ENCODE assay signal across 28 cellular contexts in the genomic region with DNA sequence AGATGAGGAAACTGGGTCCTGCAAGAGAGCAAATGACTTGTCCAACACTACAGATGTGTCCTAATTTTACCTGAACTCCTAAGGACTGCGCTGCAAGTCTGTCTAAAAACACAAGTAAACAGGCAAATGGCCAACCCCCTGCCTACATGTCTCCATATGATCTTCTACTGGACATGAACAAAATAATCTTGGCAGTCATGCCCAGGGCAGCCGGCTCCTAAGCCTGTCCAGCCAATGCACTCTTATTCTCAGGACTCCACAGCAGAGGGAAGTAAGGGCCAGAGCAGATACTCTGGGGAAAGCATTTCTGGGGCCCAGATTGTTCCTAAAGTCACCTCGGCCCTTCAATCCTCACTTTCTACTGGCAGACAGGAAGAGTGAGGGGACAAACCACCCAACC.
"Had no signal": no experiment of that assay in that cellular context is flagged by ENCODE, and none has a peak within 500 bp of the region (broad histone marks: within the 10 kb centered on the region; RNA-seq: fewer than 3 reads in every experiment).

No MANE protein-coding gene starts in this region.

- H3K4me3 Mint-ChIP-seq: activated B cell treated with CpG ODN at 0.5 μM for 24 hours; activated CD4-positive, alpha-beta memory T cell treated with anti-CD3 and anti-CD28 coated beads for 36 hours; activated CD4-positive, alpha-beta T cell treated with anti-CD3 and anti-CD28 coated beads, Interleukin-2, amount 10 ng/mL, durations not matched to agents 7 days and 5 days; activated T-cell treated with anti-CD3 and anti-CD28 coated beads, Interleukin-2, amount 50 U/mL, for 4 hours; T-cell had no signal

- H3K9me3 ChIP-seq: ascending aorta, body of pancreas, Peyer's patch had no signal

- H3K27me3 Mint-ChIP-seq: activated B cell treated with CpG ODN at 0.5 μM for 24 hours; activated CD4-positive, alpha-beta memory T cell treated with anti-CD3 and anti-CD28 coated beads for 36 hours; T-cell had no signal

- H3K27ac Mint-ChIP-seq: activated B cell treated with CpG ODN at 0.5 μM for 24 hours; activated CD4-positive, alpha-beta memory T cell treated with anti-CD3 and anti-CD28 coated beads for 36 hours; activated CD4-positive, alpha-beta T cell treated with anti-CD3 and anti-CD28 coated beads, Interleukin-2, amount 10 ng/mL, durations not matched to agents 7 days and 5 days; T-cell had no signal

- H3K36me3 Mint-ChIP-seq: activated CD4-positive, alpha-beta memory T cell treated with anti-CD3 and anti-CD28 coated beads for 36 hours; T-cell had no signal

- H3K4me3 ChIP-seq: ascending aorta, body of pancreas, K562, Peyer's patch had no signal

- H3K27ac ChIP-seq: ascending aorta, body of pancreas, Peyer's patch had no signal

- DNase-seq: activated B cell treated with CpG ODN at 0.5 μM for 24 hours; activated CD4-positive, alpha-beta memory T cell treated with anti-CD3 and anti-CD28 coated beads for 36 hours; activated CD4-positive, alpha-beta T cell treated with anti-CD3 and anti-CD28 coated beads for 1 hour; activated CD4-positive, alpha-beta T cell treated with anti-CD3 and anti-CD28 coated beads, Interleukin-2, amount 10 ng/mL, durations not matched to agents 7 days and 5 days; activated CD8-positive, alpha-beta memory T cell treated with anti-CD3 and anti-CD28 coated beads for 24 hours; activated naive CD4-positive, alpha-beta T cell treated with anti-CD3 and anti-CD28 coated beads, Interleukin-2, amount 50 U/mL, for 16 hours; activated T-cell treated with anti-CD3 and anti-CD28 coated beads, Interleukin-2, amount 50 U/mL, for 4 hours; amniotic stem cell; body of pancreas; central memory CD4-positive, alpha-beta T cell; Karpas-422; MM.1S; NCI-H1105; NCI-H1436; NCI-H1694 treated with DMSO at 0.1 percent for 48 hours; NCI-H2029 treated with DMSO at 0.1 percent for 48 hours; NCI-H345; NCI-H510A; NCI-H526 treated with DMSO at 0.1 percent for 48 hours; NCI-H82; Peyer's patch; SHP77 treated with DMSO at 0.1 percent for 48 hours; T-cell; T-helper 2 cell had no signal

- ATAC-seq: activated T-cell treated with anti-CD3 and anti-CD28 coated beads, Interleukin-2, amount 50 U/mL, for 4 hours; body of pancreas; K562; T-cell had no signal

- H3K4me1 ChIP-seq: ascending aorta, Peyer's patch had no signal

- H3K36me3 ChIP-seq: ascending aorta, Peyer's patch had no signal

- H3K27me3 ChIP-seq: ascending aorta, body of pancreas, Peyer's patch had no signal

- H3K4me1 Mint-ChIP-seq: activated B cell treated with CpG ODN at 0.5 μM for 24 hours had no signal

- FAIRE-seq: bronchial epithelial cell, K562, TTC549 had no signal

- H3K9me3 Mint-ChIP-seq: activated B cell treated with CpG ODN at 0.5 μM for 24 hours; activated CD4-positive, alpha-beta memory T cell treated with anti-CD3 and anti-CD28 coated beads for 36 hours; activated CD4-positive, alpha-beta T cell treated with anti-CD3 and anti-CD28 coated beads, Interleukin-2, amount 10 ng/mL, durations not matched to agents 7 days and 5 days; activated T-cell treated with anti-CD3 and anti-CD28 coated beads, Interleukin-2, amount 50 U/mL, for 4 hours; T-cell had no signal
